In the genomic region with DNA sequence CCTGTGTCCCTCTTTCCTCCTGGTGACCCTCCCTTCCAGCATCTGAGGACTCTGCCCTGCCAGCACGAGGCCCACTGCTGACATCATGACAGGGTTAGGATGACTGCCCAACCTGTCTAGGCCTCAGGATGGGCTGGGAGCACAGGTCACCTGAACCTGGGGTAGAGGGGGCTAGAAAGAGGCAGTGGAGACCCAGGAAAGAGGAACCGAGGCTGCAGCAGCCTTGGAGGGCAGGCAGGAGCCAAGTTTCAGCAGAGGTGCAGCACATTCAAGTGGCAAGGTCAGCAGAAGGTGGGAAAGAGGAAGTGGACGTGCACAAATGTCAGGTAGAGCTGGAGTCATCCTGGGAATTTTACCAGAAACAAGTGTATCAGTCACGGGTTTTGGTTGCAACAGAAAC, we compare ENCODE assay signal across 1 cellular context.
TF ChIP-seq lines count a peak whose summit lies in the region.

No MANE protein-coding gene starts in this region.

TF ChIP-seq in HepG2, 621 proteins besides CTCF, POLR2A, EP300 and RAD21 (continued from another document):
- TF ChIP-seq, protein P1, sequence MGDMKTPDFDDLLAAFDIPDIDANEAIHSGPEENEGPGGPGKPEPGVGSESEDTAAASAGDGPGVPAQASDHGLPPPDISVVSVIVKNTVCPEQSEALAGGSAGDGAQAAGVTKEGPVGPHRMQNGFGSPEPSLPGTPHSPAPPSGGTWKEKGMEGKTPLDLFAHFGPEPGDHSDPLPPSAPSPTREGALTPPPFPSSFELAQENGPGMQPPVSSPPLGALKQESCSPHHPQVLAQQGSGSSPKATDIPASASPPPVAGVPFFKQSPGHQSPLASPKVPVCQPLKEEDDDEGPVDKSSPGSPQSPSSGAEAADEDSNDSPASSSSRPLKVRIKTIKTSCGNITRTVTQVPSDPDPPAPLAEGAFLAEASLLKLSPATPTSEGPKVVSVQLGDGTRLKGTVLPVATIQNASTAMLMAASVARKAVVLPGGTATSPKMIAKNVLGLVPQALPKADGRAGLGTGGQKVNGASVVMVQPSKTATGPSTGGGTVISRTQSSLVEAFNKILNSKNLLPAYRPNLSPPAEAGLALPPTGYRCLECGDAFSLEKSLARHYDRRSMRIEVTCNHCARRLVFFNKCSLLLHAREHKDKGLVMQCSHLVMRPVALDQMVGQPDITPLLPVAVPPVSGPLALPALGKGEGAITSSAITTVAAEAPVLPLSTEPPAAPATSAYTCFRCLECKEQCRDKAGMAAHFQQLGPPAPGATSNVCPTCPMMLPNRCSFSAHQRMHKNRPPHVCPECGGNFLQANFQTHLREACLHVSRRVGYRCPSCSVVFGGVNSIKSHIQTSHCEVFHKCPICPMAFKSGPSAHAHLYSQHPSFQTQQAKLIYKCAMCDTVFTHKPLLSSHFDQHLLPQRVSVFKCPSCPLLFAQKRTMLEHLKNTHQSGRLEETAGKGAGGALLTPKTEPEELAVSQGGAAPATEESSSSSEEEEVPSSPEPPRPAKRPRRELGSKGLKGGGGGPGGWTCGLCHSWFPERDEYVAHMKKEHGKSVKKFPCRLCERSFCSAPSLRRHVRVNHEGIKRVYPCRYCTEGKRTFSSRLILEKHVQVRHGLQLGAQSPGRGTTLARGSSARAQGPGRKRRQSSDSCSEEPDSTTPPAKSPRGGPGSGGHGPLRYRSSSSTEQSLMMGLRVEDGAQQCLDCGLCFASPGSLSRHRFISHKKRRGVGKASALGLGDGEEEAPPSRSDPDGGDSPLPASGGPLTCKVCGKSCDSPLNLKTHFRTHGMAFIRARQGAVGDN (CRISPR knock-in tag; IDR thresholded peaks at IDR 0.05) = peak; percentile 78
